In the genomic region with DNA sequence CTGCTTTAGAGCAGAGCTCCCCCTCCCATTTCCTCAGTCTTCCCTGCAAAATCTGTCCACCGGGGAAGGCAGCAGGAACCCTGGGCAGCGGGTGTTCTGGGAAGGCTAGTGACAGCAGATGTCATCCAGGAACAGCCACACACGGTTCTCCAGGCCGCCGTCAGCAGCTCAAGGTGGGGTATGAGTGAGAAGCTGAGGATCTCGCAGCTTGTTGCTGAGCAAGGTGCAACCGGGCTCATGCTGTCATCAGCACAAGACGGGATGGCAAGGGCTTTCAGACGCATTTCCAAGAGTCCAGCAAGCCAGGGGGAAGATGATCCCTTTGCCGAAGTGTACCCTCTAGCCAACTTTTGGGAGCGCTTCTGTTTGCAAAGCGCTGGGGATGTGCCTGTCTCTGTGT, we compare ENCODE assay signal across 17 cellular contexts.
"Had no signal": no experiment of that assay in that cellular context is flagged by ENCODE, and none has a peak within 500 bp of the region (broad histone marks: within the 10 kb centered on the region; RNA-seq: fewer than 3 reads in every experiment).

No MANE protein-coding gene starts in this region.

- H3K27me3 ChIP-seq: esophagus muscularis mucosa, suprapubic skin had no signal

- H3K9me3 ChIP-seq: esophagus muscularis mucosa, lower lobe of right lung, suprapubic skin had no signal

- H3K4me1 ChIP-seq: lower lobe of right lung, parathyroid adenoma had no signal

- H3K9me3 Mint-ChIP-seq: activated naive CD4-positive, alpha-beta T cell treated with anti-CD3 and anti-CD28 coated beads for 36 hours; activated T-helper 2 cell treated with anti-CD3 and anti-CD28 coated beads, Interferon-gamma antibody, Interleukin-2, Interleukin-4, amounts not matched to agents 10 μg/mL and 5 μg/mL and 100 μg/mL, durations not matched to agents 14 hours and 24 hours and 36 hours; mesothelial cell of epicardium; stimulated activated naive CD8-positive, alpha-beta T cell treated with anti-CD3 and anti-CD28 coated beads, Interleukin-15, Interleukin-2, amounts not matched to agents 100 ng/mL and 50 ng/mL, for 24 hours; T-cell had no signal

- H3K27ac Mint-ChIP-seq: activated CD8-positive, alpha-beta memory T cell treated with anti-CD3 and anti-CD28 coated beads, Interleukin-2, amount 10 ng/mL, durations not matched to agents 7 days and 5 days; activated naive CD4-positive, alpha-beta T cell treated with anti-CD3 and anti-CD28 coated beads for 36 hours; activated T-helper 2 cell treated with anti-CD3 and anti-CD28 coated beads, Interferon-gamma antibody, Interleukin-2, Interleukin-4, amounts not matched to agents 10 μg/mL and 5 μg/mL and 100 μg/mL, durations not matched to agents 14 hours and 24 hours and 36 hours; stimulated activated naive CD8-positive, alpha-beta T cell treated with anti-CD3 and anti-CD28 coated beads, Interleukin-15, Interleukin-2, amounts not matched to agents 100 ng/mL and 50 ng/mL, for 24 hours; T-cell had no signal

- H3K36me3 Mint-ChIP-seq: activated CD8-positive, alpha-beta memory T cell treated with anti-CD3 and anti-CD28 coated beads, Interleukin-2, amount 10 ng/mL, durations not matched to agents 7 days and 5 days had no signal

- H3K27me3 Mint-ChIP-seq: activated CD8-positive, alpha-beta memory T cell treated with anti-CD3 and anti-CD28 coated beads, Interleukin-2, amount 10 ng/mL, durations not matched to agents 7 days and 5 days; stimulated activated naive CD8-positive, alpha-beta T cell treated with anti-CD3 and anti-CD28 coated beads, Interleukin-15, Interleukin-2, amounts not matched to agents 100 ng/mL and 50 ng/mL, for 24 hours; T-cell had no signal

- H3K4me3 ChIP-seq: esophagus muscularis mucosa, lower lobe of right lung, skin epidermis, suprapubic skin had no signal

- ATAC-seq: activated CD8-positive, alpha-beta memory T cell treated with anti-CD3 and anti-CD28 coated beads, Interleukin-2, amount 10 ng/mL, durations not matched to agents 7 days and 5 days; lower lobe of right lung; T-cell had no signal

- H3K4me3 Mint-ChIP-seq: activated CD8-positive, alpha-beta memory T cell treated with anti-CD3 and anti-CD28 coated beads, Interleukin-2, amount 10 ng/mL, durations not matched to agents 7 days and 5 days; activated naive CD4-positive, alpha-beta T cell treated with anti-CD3 and anti-CD28 coated beads for 36 hours; mesothelial cell of epicardium; stimulated activated naive CD8-positive, alpha-beta T cell treated with anti-CD3 and anti-CD28 coated beads, Interleukin-15, Interleukin-2, amounts not matched to agents 100 ng/mL and 50 ng/mL, for 24 hours; T-cell had no signal

- H3K9ac ChIP-seq: parathyroid adenoma had no signal

- DNase-seq: activated CD4-positive, alpha-beta T cell treated with anti-CD3 and anti-CD28 coated beads, Interleukin-2, amount 50 U/mL, for 48 hours; activated CD4-positive, CD25-positive, alpha-beta regulatory T cell treated with anti-CD3 and anti-CD28 coated beads, Interleukin-2, amount 50 U/mL, for 72 hours; activated CD8-positive, alpha-beta memory T cell treated with anti-CD3 and anti-CD28 coated beads, Interleukin-2, amount 10 ng/mL, durations not matched to agents 7 days and 5 days; activated naive CD4-positive, alpha-beta T cell treated with anti-CD3 and anti-CD28 coated beads for 36 hours; activated T-cell treated with anti-CD3 and anti-CD28 coated beads, Interleukin-2, amount 50 U/mL, for 1 hour; kidney glomerular epithelial cell; lower lobe of right lung; T-cell; T-helper 9 cell; trophoblast cell had no signal

- H2AFZ ChIP-seq: parathyroid adenoma had no signal

- H3K27ac ChIP-seq: lower lobe of right lung, parathyroid adenoma, skin epidermis, suprapubic skin had no signal
